In the genomic region with DNA sequence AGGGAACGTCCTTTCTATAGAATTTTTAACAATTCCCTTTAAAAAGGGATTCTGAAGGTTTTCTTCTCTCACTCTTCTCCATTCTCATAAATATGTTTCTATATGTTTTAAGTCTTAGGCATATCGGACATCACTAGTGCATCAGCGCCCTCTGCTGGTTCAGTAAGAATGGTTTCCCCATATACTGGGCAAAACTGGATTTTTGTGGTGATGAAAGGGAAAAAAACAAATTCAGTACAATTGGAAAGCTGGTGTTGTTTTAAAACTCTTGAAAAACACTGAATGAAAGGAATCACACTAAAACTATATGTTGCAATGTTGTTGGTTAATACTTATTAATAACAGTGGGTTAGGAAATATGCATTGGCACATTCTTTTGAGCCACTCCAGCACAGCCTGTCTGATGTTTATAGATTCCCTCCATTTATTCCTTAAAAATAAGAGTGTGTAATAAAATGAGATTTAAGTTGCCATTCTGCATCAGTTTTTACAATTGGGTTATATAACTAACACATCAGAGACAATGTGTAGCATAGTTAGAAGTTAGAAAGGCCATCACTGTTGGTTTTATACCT, we compare ENCODE assay signal across 8 cellular contexts. TPM values are rescaled to one million over a fixed set of nuclear protein-coding genes. Genes with fewer than 3 reads are reported as not detected.
DNase-seq lines count a peak whose midpoint lies in the region; ATAC-seq and TF ChIP-seq lines count a peak whose summit lies in the region.

No MANE protein-coding gene starts in this region.

- no peak overlapping the region for H3K27ac Mint-ChIP-seq in activated naive CD8-positive, alpha-beta T cell treated with anti-CD3 and anti-CD28 coated beads for 36 hours

- no peaks in the 10 kb centered on the region for H3K9me3 Mint-ChIP-seq in activated naive CD8-positive, alpha-beta T cell treated with anti-CD3 and anti-CD28 coated beads for 36 hours

- 2 to 3% methylated on average over 3 of the region's 3 CpGs for WGBS in heart right ventricle, 2 donors

- ATAC-seq in heart right ventricle, result peak in 7 of 8 donors; percentile 38 to 73 (median 58)
- ATAC-seq in HG03457 (IDR thresholded peaks at IDR 0.05; ENCODE audit: unreplicated experiment), result no peak

- TF ChIP-seq CTCF in GM12864 (IDR thresholded peaks at IDR 0.05; ENCODE audit: low read depth, low read length, missing control alignments) (peak; percentile 64), HFF-Myc (IDR thresholded peaks at IDR 0.05; ENCODE audit: low read depth, low read length, missing control alignments) (peak; percentile 67), heart right ventricle (IDR thresholded peaks at IDR 0.05) (peak; percentile 61 to 93 (median 88)), retinal pigment epithelial cell (conservative IDR thresholded peaks at IDR 0.05; ENCODE audit: low read depth, low read length) (peak; percentile 82)

- H3K4me3 ChIP-seq in GM12864 (ENCODE audit: low read depth, low read length), result no peak overlapping the region
- no peak overlapping the region for H3K4me3 ChIP-seq in HFF-Myc (replicated peaks; ENCODE audit: low read depth, low read length)
- H3K4me3 ChIP-seq in heart right ventricle, result no peak overlapping the region
- H3K4me3 ChIP-seq in retinal pigment epithelial cell (ENCODE audit: low read length), result no peak overlapping the region

- no peaks in the 10 kb centered on the region for H3K27me3 ChIP-seq in heart right ventricle

- peaks cover 0 to 65% (median 0%) of the 10 kb centered on the region in 9 donors for H3K36me3 ChIP-seq in heart right ventricle

- H3K4me1 Mint-ChIP-seq in activated naive CD8-positive, alpha-beta T cell treated with anti-CD3 and anti-CD28 coated beads for 36 hours, result peaks cover 3% of the 10 kb centered on the region

- H3K27me3 Mint-ChIP-seq in activated naive CD8-positive, alpha-beta T cell treated with anti-CD3 and anti-CD28 coated beads for 36 hours, result no peaks in the 10 kb centered on the region

- no peak overlapping the region for H3K4me3 Mint-ChIP-seq in activated naive CD8-positive, alpha-beta T cell treated with anti-CD3 and anti-CD28 coated beads for 36 hours

- DNase-seq in GM12864 (ENCODE audit: low read depth) (peak; percentile 64), HFF-Myc (ENCODE audit: extremely low read depth, low read depth) (peak; percentile 83), NCI-H1092 treated with DMSO at 0.1 percent for 48 hours (lab: John Stamatoyannopoulos, UW) (peak; percentile 59), SKM-1 treated with dmso at 0.1 percent for 144 hours (lab: John Stamatoyannopoulos, UW; ENCODE audit: unreplicated experiment) (peak; percentile 66), heart right ventricle (peak; percentile 14 to 72), retinal pigment epithelial cell (ENCODE audit: low read depth) (peak; percentile 36)
- DNase-seq in activated naive CD8-positive, alpha-beta T cell treated with anti-CD3 and anti-CD28 coated beads for 36 hours, result peak; percentile 56

- no peaks in the 10 kb centered on the region for H3K9me3 ChIP-seq in heart right ventricle

- H3K36me3 Mint-ChIP-seq in activated naive CD8-positive, alpha-beta T cell treated with anti-CD3 and anti-CD28 coated beads for 36 hours, result peaks cover 11% of the 10 kb centered on the region

- intact Hi-C loops in heart right ventricle (cut with DNase I), result loop anchor here in 9 of 10 donors (1.0 to 10.0 kb wide), 4 partner anchors 149 to 640 kb away; no protein-coding TSS in a partner anchor

- no peak overlapping the region for H3K27ac ChIP-seq in heart right ventricle

- no peaks in the 10 kb centered on the region for H3K4me1 ChIP-seq in heart right ventricle

RNA-seq across cellular contexts. Expression of gene CWC27, which starts 15.8 kb away (rescaled TPM):
- 10 to 100 TPM; 33.6 to 39.7 TPM for total RNA-seq in activated naive CD8-positive, alpha-beta T cell treated with anti-CD3 and anti-CD28 coated beads for 36 hours
- total RNA-seq in heart right ventricle, result 10 to 100 TPM; 19.3 to 32.1 (median 23.5) TPM
- 10 to 100 TPM; 18.7 to 25.2 TPM for polyA plus RNA-seq in heart right ventricle

RNA-seq across cellular contexts. Expression of gene SREK1IP1, which starts 16.0 kb away (rescaled TPM):
- total RNA-seq in activated naive CD8-positive, alpha-beta T cell treated with anti-CD3 and anti-CD28 coated beads for 36 hours, result 10 to 100 TPM; 27.3 to 33.5 TPM
- 10 to 100 TPM in 9 of 10 donors, 1 to 10 TPM in 1; 8.0 to 17.3 (median 12.5) TPM for total RNA-seq in heart right ventricle
- polyA plus RNA-seq in heart right ventricle, result 10 to 100 TPM in 1 of 2 donors, 1 to 10 TPM in 1; 5.5 to 25.9 TPM
